ENCODE assay signal across 12 cellular contexts in the genomic region with DNA sequence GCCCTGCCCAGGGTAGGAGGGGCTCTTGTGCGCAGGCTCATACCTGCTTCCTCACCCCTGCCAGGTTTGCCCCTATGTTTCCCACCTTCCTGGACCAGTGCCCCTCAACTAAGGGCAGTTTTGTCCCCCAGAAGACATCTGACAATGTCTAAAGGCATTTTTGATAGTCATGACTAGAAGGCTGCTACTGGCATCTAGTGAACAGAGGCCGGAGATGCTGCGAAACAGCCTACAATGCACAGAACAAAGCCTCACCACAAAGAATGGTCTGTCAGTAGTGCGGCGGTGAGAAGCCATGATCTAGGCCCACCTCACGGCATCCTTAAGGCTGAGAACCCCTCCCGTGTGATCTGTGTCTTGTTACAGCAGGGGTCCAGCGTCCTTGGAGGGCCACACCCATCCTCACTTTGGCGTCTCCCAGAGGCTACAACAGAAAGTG.
A peak's percentile ranks its signal among the peaks of the same experiment; 100 is the strongest.
DNase-seq lines count a peak whose midpoint lies in the region; ATAC-seq lines count a peak whose summit lies in the region.
"Had no signal": no experiment of that assay in that cellular context is flagged by ENCODE, and none has a peak within 500 bp of the region (broad histone marks: within the 10 kb centered on the region; RNA-seq: fewer than 3 reads in every experiment).

No MANE protein-coding gene starts in this region.

- no peak overlapping the region for H3K4me3 Mint-ChIP-seq in activated naive CD8-positive, alpha-beta T cell treated with anti-CD3 and anti-CD28 coated beads, Interleukin-2, amount 50 U/mL, for 24 hours

- H3K36me3 Mint-ChIP-seq in activated naive CD8-positive, alpha-beta T cell treated with anti-CD3 and anti-CD28 coated beads, Interleukin-2, amount 50 U/mL, for 24 hours (ENCODE audit: low read depth), result no peaks in the 10 kb centered on the region

- peak overlapping the region; percentile 52 for H3K27ac Mint-ChIP-seq in activated naive CD8-positive, alpha-beta T cell treated with anti-CD3 and anti-CD28 coated beads, Interleukin-2, amount 50 U/mL, for 24 hours

- H3K9me3 Mint-ChIP-seq in activated naive CD8-positive, alpha-beta T cell treated with anti-CD3 and anti-CD28 coated beads, Interleukin-2, amount 50 U/mL, for 24 hours, result no peaks in the 10 kb centered on the region

- peak; percentile 25 for DNase-seq in COR-L47 (lab: John Stamatoyannopoulos, UW)
- no peak for DNase-seq in activated naive CD8-positive, alpha-beta T cell treated with anti-CD3 and anti-CD28 coated beads, Interleukin-2, amount 50 U/mL, for 24 hours
- no peak for DNase-seq in NCI-H128 (lab: John Stamatoyannopoulos, UW; ENCODE audit: unreplicated experiment)
- DNase-seq in activated effector memory CD4-positive, alpha-beta T cell treated with anti-CD3 and anti-CD28 coated beads, Interleukin-2, amount 50 U/mL, for 16 hours, result no peak
- DNase-seq: aorta, H7, kidney glomerular epithelial cell, transverse colon had no signal

- peaks cover 9% of the 10 kb centered on the region for H3K4me1 Mint-ChIP-seq in activated naive CD8-positive, alpha-beta T cell treated with anti-CD3 and anti-CD28 coated beads, Interleukin-2, amount 50 U/mL, for 24 hours

- H3K27me3 Mint-ChIP-seq in activated naive CD8-positive, alpha-beta T cell treated with anti-CD3 and anti-CD28 coated beads, Interleukin-2, amount 50 U/mL, for 24 hours, result no peaks in the 10 kb centered on the region

- no peaks in the 10 kb centered on the region for H3K27me3 ChIP-seq in layer of hippocampus (ENCODE audit: control insufficient read depth, insufficient read depth, low read length)
- H3K27me3 ChIP-seq: transverse colon had no signal

- peak; percentile 33 for ATAC-seq in HG03432 (IDR thresholded peaks at IDR 0.05; ENCODE audit: unreplicated experiment)
- ATAC-seq in activated naive CD8-positive, alpha-beta T cell treated with anti-CD3 and anti-CD28 coated beads, Interleukin-2, amount 50 U/mL, for 24 hours, result peak; percentile 33
- no peak for ATAC-seq in GM21723 (IDR thresholded peaks at IDR 0.05; ENCODE audit: unreplicated experiment)
- ATAC-seq in HG02610 (IDR thresholded peaks at IDR 0.05; ENCODE audit: unreplicated experiment), result no peak

- peak overlapping the region; percentile 31 for H3K27ac ChIP-seq in layer of hippocampus (ENCODE audit: low read depth, low read length)

Comparison
In these comparisons a context has a peak if more than half of its experiments do, and no peak if none do; other contexts are left out.
1. ATAC-seq: peak in HG03432 (single experiment) and activated naive CD8-positive, alpha-beta T cell treated with anti-CD3 and anti-CD28 coated beads, Interleukin-2, amount 50 U/mL, for 24 hours (single experiment); none in GM21723 (single experiment) and HG02610 (single experiment).